ENCODE assay signal across 17 cellular contexts in the genomic region with DNA sequence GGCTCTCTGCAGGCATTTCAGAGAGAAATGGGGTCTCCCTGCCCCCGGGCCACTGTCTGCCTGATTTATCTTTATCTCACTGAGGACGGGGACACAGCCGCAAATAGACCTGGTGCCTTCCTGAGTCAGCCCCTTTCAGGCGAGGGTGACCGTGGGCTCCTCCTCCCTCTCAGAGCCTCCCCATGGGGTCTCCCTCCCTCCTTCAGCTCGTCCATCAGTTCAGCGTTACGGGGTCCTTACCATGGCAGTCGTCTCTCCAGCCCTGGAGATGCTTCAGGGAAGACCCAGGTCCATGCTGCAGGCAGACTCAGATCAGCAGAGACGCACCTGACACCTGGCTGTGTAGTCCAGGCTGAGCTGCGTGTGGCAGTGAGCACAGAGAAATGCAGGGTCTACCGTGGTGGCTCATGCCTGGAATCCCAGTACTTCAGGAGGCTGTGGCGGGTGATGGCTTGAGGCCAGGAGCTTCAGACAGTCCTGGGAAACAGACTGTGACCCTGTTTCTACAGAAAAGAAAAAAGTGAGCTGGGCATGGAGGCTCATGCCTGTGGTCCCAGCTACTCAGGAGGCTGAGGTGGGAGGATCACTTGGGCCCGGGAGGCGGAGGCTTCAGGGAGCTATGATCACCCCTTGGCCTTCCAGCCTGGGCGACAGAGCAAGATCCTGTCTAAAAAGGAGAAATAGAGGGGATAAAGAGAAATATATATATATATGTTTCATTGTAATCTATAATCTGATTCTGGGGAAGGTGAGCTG. TPM values are rescaled to one million over a fixed set of nuclear protein-coding genes. Genes with fewer than 3 reads are reported as not detected.
A peak's percentile ranks its signal among the peaks of the same experiment; 100 is the strongest.
DNase-seq lines count a peak whose midpoint lies in the region; ATAC-seq and TF ChIP-seq lines count a peak whose summit lies in the region.
"Not testable (repeated sequence)": the region's sequence is repeated elsewhere in the genome, so short reads cannot be mapped to it uniquely, and the experiment has no call there.
"Had no signal": no experiment of that assay in that cellular context is flagged by ENCODE, and none has a peak within 500 bp of the region (broad histone marks: within the 10 kb centered on the region; RNA-seq: fewer than 3 reads in every experiment).

No MANE protein-coding gene starts in this region.

- TF ChIP-seq CTCF in Panc1 (IDR thresholded peaks at IDR 0.05); lung (IDR thresholded peaks at IDR 0.05; ENCODE audit: control extremely low read depth, extremely low read depth): not testable (repeated sequence)

- peak overlapping the region; percentile 42 to 99 (median 81) for H3K4me2 ChIP-seq in BLaER1 treated with 17β-estradiol and CSF1 and Interleukin-3, amounts not matched to agents 10 nM and 100 nM

- peak overlapping the region in 9 of 11 experiments; percentile 9 to 84 (median 72); a peak in 14 of 22 replicates for H3K27ac ChIP-seq in BLaER1 treated with 17β-estradiol and CSF1 and Interleukin-3, amounts not matched to agents 10 nM and 100 nM
- not testable (repeated sequence) for H3K27ac ChIP-seq in Panc1 (ENCODE audit: low read length); lung (ENCODE audit: low read depth in 1 of 2, low read length in 1 of 2)

- not testable (repeated sequence) for H3K27me3 ChIP-seq in BLaER1 treated with 17β-estradiol and CSF1 and Interleukin-3, amounts not matched to agents 10 nM and 100 nM; Panc1 (ENCODE audit: control insufficient read depth, insufficient read depth, low read length); lung (ENCODE audit: control insufficient read depth, insufficient read depth)

- not testable (repeated sequence) for H3K4me1 Mint-ChIP-seq in activated T-cell treated with anti-CD3 and anti-CD28 coated beads, Interleukin-2, amount 50 U/mL, for 72 hours (ENCODE audit: low read depth)
- H3K4me1 Mint-ChIP-seq in dendritic cell treated with granulocyte-macrophage colony-stimulating factor and Interleukin-4, amounts not matched to agents 40 ng/mL and 50 ng/mL, for 4 days (ENCODE audit: low read depth) = peaks cover 46% of the 10 kb centered on the region

- peak overlapping the region in 5 of 10 experiments; percentile 5 to 73 (median 66); a peak in 9 of 20 replicates for H3K4me3 ChIP-seq in BLaER1 treated with 17β-estradiol and CSF1 and Interleukin-3, amounts not matched to agents 10 nM and 100 nM
- not testable (repeated sequence) for H3K4me3 ChIP-seq in Panc1 (ENCODE audit: low read depth in 2 of 2, low read length in 2 of 2); lung

- not testable (repeated sequence) for H3K9me3 Mint-ChIP-seq in activated T-cell treated with anti-CD3 and anti-CD28 coated beads, Interleukin-2, amount 50 U/mL, for 72 hours; dendritic cell treated with granulocyte-macrophage colony-stimulating factor and Interleukin-4, amounts not matched to agents 40 ng/mL and 50 ng/mL, for 4 days

- CTCF ChIA-PET in Panc1 (lab: Charles Lee) = not testable (repeated sequence)

- DNase-seq in Panc1 (ENCODE audit: low read depth, low spot score); activated T-cell treated with anti-CD3 and anti-CD28 coated beads, Interleukin-2, amount 50 U/mL, for 72 hours; lung (ENCODE audit: low spot score); sciatic nerve (ENCODE audit: low spot score): not testable (repeated sequence)

- peak; percentile 28 for ATAC-seq in Panc1
- ATAC-seq in activated T-cell treated with anti-CD3 and anti-CD28 coated beads, Interleukin-2, amount 50 U/mL, for 72 hours (replicated peaks in 1 of 2) = peak; percentile 5 to 11
- peak; percentile 13 for ATAC-seq in lung (ENCODE audit: insufficient read depth, low FRiP score)
- peak; percentile 44 for ATAC-seq in sciatic nerve

- in situ Hi-C loops in Panc1 (cut with HindIII; ENCODE audit: low pct_unique_long_range_greater_than_20kb, low sequenced_read_pairs) = not testable (repeated sequence)

- POLR2A ChIA-PET in Panc1 (lab: Charles Lee) = not testable (repeated sequence)

- WGBS in lung, 2 donors = 45 to 47% methylated on average over 16 of the region's 16 CpGs

- not testable (repeated sequence) for H3K36me3 Mint-ChIP-seq in activated T-cell treated with anti-CD3 and anti-CD28 coated beads, Interleukin-2, amount 50 U/mL, for 72 hours (ENCODE audit: insufficient read depth in 2 of 2)
- peaks cover 32% of the 10 kb centered on the region for H3K36me3 Mint-ChIP-seq in dendritic cell treated with granulocyte-macrophage colony-stimulating factor and Interleukin-4, amounts not matched to agents 40 ng/mL and 50 ng/mL, for 4 days (ENCODE audit: low read depth)

- not testable (repeated sequence) for H3K4me3 Mint-ChIP-seq in activated T-cell treated with anti-CD3 and anti-CD28 coated beads, Interleukin-2, amount 50 U/mL, for 72 hours
- peak overlapping the region; percentile 94 for H3K4me3 Mint-ChIP-seq in dendritic cell treated with granulocyte-macrophage colony-stimulating factor and Interleukin-4, amounts not matched to agents 40 ng/mL and 50 ng/mL, for 4 days

- H3K27me3 Mint-ChIP-seq in activated T-cell treated with anti-CD3 and anti-CD28 coated beads, Interleukin-2, amount 50 U/mL, for 72 hours (ENCODE audit: low read depth) = peaks cover 11% of the 10 kb centered on the region
- H3K27me3 Mint-ChIP-seq in dendritic cell treated with granulocyte-macrophage colony-stimulating factor and Interleukin-4, amounts not matched to agents 40 ng/mL and 50 ng/mL, for 4 days = not testable (repeated sequence)

- peaks cover 13 to 50% (median 22%) of the 10 kb centered on the region in 10 experiments for H3K4me1 ChIP-seq in BLaER1 treated with 17β-estradiol and CSF1 and Interleukin-3, amounts not matched to agents 10 nM and 100 nM
- H3K4me1 ChIP-seq in Panc1 (ENCODE audit: control insufficient read depth, insufficient read depth, low read length); lung (ENCODE audit: control insufficient read depth in 2 of 2, insufficient read depth in 2 of 2, low read length in 2 of 2): not testable (repeated sequence)

- H3K27ac Mint-ChIP-seq in activated T-cell treated with anti-CD3 and anti-CD28 coated beads, Interleukin-2, amount 50 U/mL, for 72 hours = not testable (repeated sequence)
- peak overlapping the region; percentile 89 for H3K27ac Mint-ChIP-seq in dendritic cell treated with granulocyte-macrophage colony-stimulating factor and Interleukin-4, amounts not matched to agents 40 ng/mL and 50 ng/mL, for 4 days

- intact Hi-C loops in Panc1 (cut with micrococcal nuclease; ENCODE audit: unreplicated experiment) = loop anchor here (2.0 kb wide), 1 partner anchor 21 kb away; no protein-coding TSS in a partner anchor
- intact Hi-C loops in dendritic cell treated with granulocyte-macrophage colony-stimulating factor and Interleukin-4, amounts not matched to agents 40 ng/mL and 50 ng/mL, for 4 days (cut with micrococcal nuclease) = loop anchor here (2.0 kb wide), 2 partner anchors 15 to 23 kb away; no protein-coding TSS in a partner anchor
- intact Hi-C loops in sciatic nerve (cut with DNase I) = not testable (repeated sequence)

- H3K9ac ChIP-seq in BLaER1 treated with 17β-estradiol and CSF1 and Interleukin-3, amounts not matched to agents 10 nM and 100 nM = peak overlapping the region in 10 of 11 experiments; percentile 20 to 84 (median 56); a peak in 14 of 22 replicates

- peaks cover 8 to 15% (median 13%) of the 10 kb centered on the region in 11 experiments; a peak in 20 of 22 replicates for H3K36me3 ChIP-seq in BLaER1 treated with 17β-estradiol and CSF1 and Interleukin-3, amounts not matched to agents 10 nM and 100 nM
- H3K36me3 ChIP-seq in Panc1 (ENCODE audit: control insufficient read depth, insufficient read depth, low read length); lung (ENCODE audit: control insufficient read depth in 2 of 2, insufficient read depth in 2 of 2, low read length in 2 of 2): not testable (repeated sequence)

- not testable (repeated sequence) for H3K9me3 ChIP-seq in BLaER1 treated with 17β-estradiol and CSF1 and Interleukin-3, amounts not matched to agents 10 nM and 100 nM (replicated peaks in 1 of 11); Panc1 (ENCODE audit: control insufficient read depth, insufficient read depth, low read depth, low read length); lung (ENCODE audit: control insufficient read depth in 2 of 2, insufficient read depth in 1 of 2, low read length in 1 of 2)

- not testable (repeated sequence) for BruUV-seq in Panc1 (replicated peaks; lab: Mats Ljungman, UMichigan)

- peaks cover 0 to 15% (median 6%) of the 10 kb centered on the region in 11 experiments; a peak in 8 of 22 replicates for H4K20me1 ChIP-seq in BLaER1 treated with 17β-estradiol and CSF1 and Interleukin-3, amounts not matched to agents 10 nM and 100 nM

RNA-seq across cellular contexts. Expression of gene LILRB3, which starts 0.6 kb away (rescaled TPM):
- 0.18 TPM for total RNA-seq in Panc1 (2021; ENCODE audit: unreplicated experiment)
- polyA plus RNA-seq in Panc1 (2012; ENCODE audit: insufficient read length) = 0.47 TPM
- 1 to 10 TPM in 1 of 2 donors, under 1 TPM in 1; 0.31 to 1.2 TPM for total RNA-seq in activated T-cell treated with anti-CD3 and anti-CD28 coated beads, Interleukin-2, amount 50 U/mL, for 72 hours
- 10 to 100 TPM; 23.0 to 88.0 TPM for total RNA-seq in lung
- polyA plus RNA-seq in lung = 100 to 1,000 TPM in 1 of 2 donors, 10 to 100 TPM in 1; 26.4 to 282 TPM
- total RNA-seq in sciatic nerve = 23.9 TPM
- total RNA-seq: astrocyte, Calu3, dermis microvascular lymphatic vessel endothelial cell, H9, HT1080, M059J, osteocyte, renal cortical epithelial cell, temporal lobe had no signal

RNA-seq across cellular contexts. Expression of gene LILRA6, which starts 19.2 kb away (rescaled TPM):
- total RNA-seq in Panc1 (2021; ENCODE audit: unreplicated experiment) (0.08 TPM), lung (10 to 100 TPM in 1 of 2 donors, 1 to 10 TPM in 1; 5.3 to 25.0 TPM), sciatic nerve (11.4 TPM)
- not detected for polyA plus RNA-seq in Panc1 (2012; ENCODE audit: insufficient read length)
- total RNA-seq in activated T-cell treated with anti-CD3 and anti-CD28 coated beads, Interleukin-2, amount 50 U/mL, for 72 hours = not detected
- polyA plus RNA-seq in lung = 10 to 100 TPM in 1 of 2 donors, 1 to 10 TPM in 1; 7.9 to 91.7 TPM
- total RNA-seq: astrocyte, Calu3, dermis microvascular lymphatic vessel endothelial cell, H9, HT1080, M059J, osteocyte, renal cortical epithelial cell, SJCRH30 had no signal

RNA-seq across cellular contexts. Expression of gene RPS9, which starts 22.7 kb away (rescaled TPM):
- 823 TPM for total RNA-seq in Panc1 (2021; ENCODE audit: unreplicated experiment)
- polyA plus RNA-seq in Panc1 (2012; ENCODE audit: insufficient read length) = 1,638 TPM
- total RNA-seq in activated T-cell treated with anti-CD3 and anti-CD28 coated beads, Interleukin-2, amount 50 U/mL, for 72 hours = 1,000 to 10,000 TPM; 1,618 to 1,817 TPM
- 1,000 to 10,000 TPM; 1,423 to 2,363 TPM for total RNA-seq in lung
- polyA plus RNA-seq in lung = 1,000 to 10,000 TPM; 3,202 to 3,651 TPM
- total RNA-seq in sciatic nerve = 1,121 TPM

RNA-seq across cellular contexts. Expression of gene TSEN34, which starts 32.3 kb away (rescaled TPM):
- total RNA-seq in Panc1 (2021; ENCODE audit: unreplicated experiment) (194 TPM), lung (10 to 100 TPM; 44.5 to 65.8 TPM), sciatic nerve (24.3 TPM)
- polyA plus RNA-seq in Panc1 (2012; ENCODE audit: insufficient read length) = 160 TPM
- 10 to 100 TPM; 11.0 to 17.5 TPM for total RNA-seq in activated T-cell treated with anti-CD3 and anti-CD28 coated beads, Interleukin-2, amount 50 U/mL, for 72 hours
- 100 to 1,000 TPM in 1 of 2 donors, 10 to 100 TPM in 1; 38.0 to 102 TPM for polyA plus RNA-seq in lung

RNA-seq across cellular contexts. Expression of gene LILRB5, which starts 33.7 kb away (rescaled TPM):
- total RNA-seq in Panc1 (2021; ENCODE audit: unreplicated experiment) = 0.05 TPM
- polyA plus RNA-seq in Panc1 (2012; ENCODE audit: insufficient read length) = 0.07 TPM
- under 1 TPM in 1 of 2 donors, not detected in 1; 0.12 TPM for total RNA-seq in activated T-cell treated with anti-CD3 and anti-CD28 coated beads, Interleukin-2, amount 50 U/mL, for 72 hours
- total RNA-seq in lung = 1 to 10 TPM; 2.2 to 5.8 TPM
- 1 to 10 TPM; 3.2 to 3.8 TPM for polyA plus RNA-seq in lung
- total RNA-seq in sciatic nerve = 24.1 TPM
- total RNA-seq: astrocyte, Calu3, dermis microvascular lymphatic vessel endothelial cell, HT1080, M059J, osteocyte, renal cortical epithelial cell had no signal
- polyA plus RNA-seq: naive thymus-derived CD4-positive, alpha-beta T cell had no signal

Comparison
In these comparisons a context has a peak if more than half of its experiments do, and no peak if none do; other contexts are left out.
1. RNA of gene LILRB3, which starts 0.6 kb away (total RNA-seq): 23.0 to 88.0 TPM in lung and 23.9 TPM in sciatic nerve (single experiment); 0.31 to 1.2 TPM in activated T-cell treated with anti-CD3 and anti-CD28 coated beads, Interleukin-2, amount 50 U/mL, for 72 hours and 0.18 TPM in Panc1 (single experiment); every median in the first group is over 10 times any median in the second.
2. Peak in every context shown above with its lines, with median percentiles within 50 percentile points of each other: ATAC-seq.